ENCODE assay signal across 1 cellular context in genomic region chr2:232689152-232689910, GRCh38.
A peak's percentile ranks its signal among the peaks of the same experiment; 100 is the strongest.
TF ChIP-seq lines count a peak whose summit lies in the region.

No MANE protein-coding gene starts in this region.

TF ChIP-seq in HEK293, 187 proteins besides CTCF, POLR2A, EP300 and RAD21 (continued from another document):
- TF ChIP-seq ZNF26 (tag by site-specific recombination; IDR thresholded peaks at IDR 0.05) (no peak), ZIC2 (tag by site-specific recombination; IDR thresholded peaks at IDR 0.05) (peak; percentile 61), ZNF843 (tag by site-specific recombination; IDR thresholded peaks at IDR 0.05) (no peak), ZXDB (tag by site-specific recombination; IDR thresholded peaks at IDR 0.05) (no peak), KLF10 (tag by site-specific recombination; IDR thresholded peaks at IDR 0.05) (no peak), ZNF10 (tag by site-specific recombination; IDR thresholded peaks at IDR 0.05) (no peak), ZNF19 (tag by site-specific recombination; IDR thresholded peaks at IDR 0.05; ENCODE audit: low read depth) (no peak)
